ENCODE assay signal across 8 cellular contexts in the genomic region with DNA sequence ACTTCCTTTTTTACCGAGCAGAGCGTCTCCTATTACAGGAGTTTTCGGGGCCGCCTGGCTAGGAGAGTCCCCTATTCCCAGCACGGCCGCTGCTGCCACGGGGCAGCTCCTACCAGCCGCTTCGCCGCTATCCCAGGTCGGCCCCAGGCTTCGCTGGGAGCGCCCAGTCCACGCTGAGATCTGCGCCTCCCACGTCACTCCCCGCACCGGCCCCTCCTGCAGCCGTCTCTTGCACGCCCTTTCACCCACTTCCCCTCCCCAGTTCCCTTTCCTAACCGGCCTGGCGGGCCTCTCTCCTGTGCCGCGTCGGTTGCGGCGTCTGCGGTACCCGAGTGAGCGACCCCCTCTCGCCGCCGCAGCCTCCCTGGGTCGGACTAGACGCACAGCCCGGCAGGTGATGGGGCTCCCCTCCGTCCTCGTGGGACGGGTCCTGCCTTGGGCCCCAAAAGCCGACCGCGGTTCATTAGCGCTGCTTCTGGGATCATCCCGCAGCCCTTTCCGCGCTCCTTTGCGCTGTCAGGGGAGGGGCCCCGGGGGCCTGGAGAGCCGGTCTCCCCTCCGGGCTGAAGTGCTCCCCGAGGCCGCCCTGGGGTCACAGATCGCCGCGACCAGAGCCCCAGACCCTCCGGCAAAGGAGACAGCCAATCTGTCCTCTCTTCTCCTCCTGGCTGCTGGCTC.
DNase-seq lines count a peak whose midpoint lies in the region; ATAC-seq and TF ChIP-seq lines count a peak whose summit lies in the region.

No MANE protein-coding gene starts in this region.

- no peak for TF ChIP-seq CTCF in GM13977 (IDR thresholded peaks at IDR 0.05; ENCODE audit: extremely low read depth, insufficient read depth, missing control alignments)
- TF ChIP-seq CTCF in Peyer's patch (IDR thresholded peaks at IDR 0.05) = no peak
- no peak for TF ChIP-seq CTCF in kidney epithelial cell (IDR thresholded peaks at IDR 0.05; ENCODE audit: insufficient read depth, low read length, poor library complexity, severe bottlenecking)

- no peaks in the 10 kb centered on the region for H3K27me3 ChIP-seq in Peyer's patch
- no peaks in the 10 kb centered on the region for H3K27me3 ChIP-seq in kidney epithelial cell (ENCODE audit: control insufficient read depth, insufficient read depth, low read length)

- peak; percentile 40 for ATAC-seq in HG02970 (IDR thresholded peaks at IDR 0.05; ENCODE audit: low FRiP score, unreplicated experiment)

- DNase-seq in GM13977 (ENCODE audit: low spot score) (peak; percentile 52), Peyer's patch (peak; percentile 80 to 93 (median 86)), kidney epithelial cell (ENCODE audit: low read depth) (no peak), foreskin melanocyte (no peak), NCI-H2081 treated with DMSO at 0.1 percent for 48 hours (lab: John Stamatoyannopoulos, UW) (no peak)
- DNase-seq in activated effector memory CD4-positive, alpha-beta T cell treated with anti-CD3 and anti-CD28 coated beads, Interleukin-2, amount 50 U/mL, for 16 hours = peak; percentile 86
- DNase-seq in stimulated activated CD4-positive, alpha-beta T cell treated with anti-CD3 and anti-CD28 coated beads, TNF-alpha, amount 100 ng/mL, for 24 hours (ENCODE audit: low read depth in 3 of 3) = peak in 2 of 3 experiments; percentile 31 to 48

- TF ChIP-seq POLR2A in Peyer's patch (IDR thresholded peaks at IDR 0.05) = peak; percentile 62 to 85

- in situ Hi-C loops in GM13977 (cut with MboI; ENCODE audit: low pct_unique_long_range_greater_than_20kb, low sequenced_read_pairs, unreplicated experiment) = no loop called here

- H3K27ac ChIP-seq in Peyer's patch = peak overlapping the region; percentile 93 to 97 (median 94)

- H3K9me3 ChIP-seq in Peyer's patch = no peaks in the 10 kb centered on the region

- peaks cover 0 to 9% (median 0%) of the 10 kb centered on the region in 4 donors for H3K4me1 ChIP-seq in Peyer's patch

- H3K4me3 ChIP-seq in Peyer's patch (peak overlapping the region; percentile 58 to 66 (median 60)), kidney epithelial cell (ENCODE audit: low read depth, low read length) (peak overlapping the region; percentile 43)

- no peaks in the 10 kb centered on the region for H3K36me3 ChIP-seq in Peyer's patch
- H3K36me3 ChIP-seq in kidney epithelial cell (ENCODE audit: control insufficient read depth, insufficient read depth, low read length) = no peaks in the 10 kb centered on the region

Comparison
In these comparisons a context has a peak if more than half of its experiments do, and no peak if none do; other contexts are left out.
1. DNase-seq: peak in GM13977 (single experiment), Peyer's patch (3 of 3), activated effector memory CD4-positive, alpha-beta T cell treated with anti-CD3 and anti-CD28 coated beads, Interleukin-2, amount 50 U/mL, for 16 hours (single experiment) and stimulated activated CD4-positive, alpha-beta T cell treated with anti-CD3 and anti-CD28 coated beads, TNF-alpha, amount 100 ng/mL, for 24 hours (2 of 3); none in kidney epithelial cell (single experiment), foreskin melanocyte (single experiment) and NCI-H2081 treated with DMSO at 0.1 percent for 48 hours (single experiment).